In genomic region chr21:45959182-45959581, GRCh38 we compare ENCODE assay signal across 29 cellular contexts. TPM values are rescaled to one million over a fixed set of nuclear protein-coding genes. Genes with fewer than 3 reads are reported as not detected.
DNase-seq lines count a peak whose midpoint lies in the region; ATAC-seq, FAIRE-seq and TF ChIP-seq lines count a peak whose summit lies in the region.
"Had no signal": no experiment of that assay in that cellular context is flagged by ENCODE, and none has a peak within 500 bp of the region (broad histone marks: within the 10 kb centered on the region; RNA-seq: fewer than 3 reads in every experiment).

No MANE protein-coding gene starts in this region.

- ATAC-seq in heart right ventricle (no peak), left ventricle myocardium superior (no peak), pancreas (no peak), HG02884 (IDR thresholded peaks at IDR 0.05; ENCODE audit: unreplicated experiment) (no peak), GM19397 (IDR thresholded peaks at IDR 0.05; ENCODE audit: unreplicated experiment) (no peak)
- ATAC-seq: foreskin keratinocyte, left colon had no signal

- TF ChIP-seq EP300 in sigmoid colon (IDR thresholded peaks at IDR 0.05), result no peak

- H3K4me3 ChIP-seq in heart right ventricle (no peak overlapping the region), coronary artery (no peak overlapping the region), sigmoid colon (no peak overlapping the region), vagina (no peak overlapping the region), pancreas (no peak overlapping the region)
- H3K4me3 ChIP-seq: breast epithelium, MG63, SJSA1, smooth muscle cell had no signal

- peaks cover 0 to 2% (median 0%) of the 10 kb centered on the region in 11 donors for H3K9me3 ChIP-seq in heart right ventricle
- no peaks in the 10 kb centered on the region for H3K9me3 ChIP-seq in sigmoid colon
- H3K9me3 ChIP-seq in vagina, result no peaks in the 10 kb centered on the region
- H3K9me3 ChIP-seq in pancreas, result no peaks in the 10 kb centered on the region
- H3K9me3 ChIP-seq: neutrophil had no signal

- TF ChIP-seq CTCF in heart right ventricle (IDR thresholded peaks at IDR 0.05) (no peak), coronary artery (IDR thresholded peaks at IDR 0.05) (no peak), sigmoid colon (IDR thresholded peaks at IDR 0.05) (no peak), vagina (IDR thresholded peaks at IDR 0.05) (no peak), pancreas (IDR thresholded peaks at IDR 0.05) (no peak)

- peak overlapping the region in 9 of 10 donors; percentile 27 to 77 (median 66) for H3K27ac ChIP-seq in heart right ventricle
- H3K27ac ChIP-seq in coronary artery, result peak overlapping the region; percentile 80 to 89
- peak overlapping the region; percentile 28 to 51 (median 49) for H3K27ac ChIP-seq in sigmoid colon
- H3K27ac ChIP-seq in vagina, result peak overlapping the region; percentile 74
- H3K27ac ChIP-seq in pancreas, result no peak overlapping the region
- H3K27ac ChIP-seq: foreskin keratinocyte, neutrophil, SJSA1 had no signal

- H3K36me3 ChIP-seq in heart right ventricle (no peaks in the 10 kb centered on the region), sigmoid colon (no peaks in the 10 kb centered on the region), vagina (no peaks in the 10 kb centered on the region), pancreas (no peaks in the 10 kb centered on the region)
- H3K36me3 ChIP-seq: breast epithelium, MG63, neutrophil, SJSA1 had no signal

- TF ChIP-seq POLR2A in sigmoid colon (IDR thresholded peaks at IDR 0.05) (no peak), vagina (IDR thresholded peaks at IDR 0.05) (no peak)

- DNase-seq in heart right ventricle, result no peak
- DNase-seq in left ventricle myocardium superior, result no peak
- DNase-seq in coronary artery (ENCODE audit: low spot score), result no peak
- DNase-seq in sigmoid colon, result peak; percentile 26
- no peak for DNase-seq in vagina (ENCODE audit: extremely low spot score in 2 of 2)
- no peak for DNase-seq in pancreas
- DNase-seq: 8988T; activated CD4-positive, alpha-beta T cell treated with anti-CD3 and anti-CD28 coated beads, Interleukin-2, amount 10 ng/mL, durations not matched to agents 7 days and 5 days; activated naive CD4-positive, alpha-beta T cell treated with anti-CD3 and anti-CD28 coated beads for 36 hours; amniotic stem cell; effector memory CD4-positive, alpha-beta T cell; foreskin keratinocyte; HCEC 1CT; hippocampal formation; KBM-7; left colon; MG63; naive B cell; NCI-H2029 treated with DMSO at 0.1 percent for 48 hours; NCI-H2227 treated with DMSO at 0.1 percent for 48 hours; NCI-H748 treated with DMSO at 0.1 percent for 48 hours; stimulated activated CD4-positive, alpha-beta T cell treated with anti-CD3 and anti-CD28 coated beads, Interleukin-2, amount 100 ng/mL, for 24 hours had no signal

- no peak for FAIRE-seq in pancreas (lab: Jason Lieb, UNC)
- FAIRE-seq: colon had no signal

- WGBS in heart right ventricle, 2 donors, result 73% methylated on average over 5 of the region's 5 CpGs
- 51 to 57% methylated on average over 5 of the region's 5 CpGs for WGBS in sigmoid colon, 2 donors
- 49 to 59% methylated on average over 5 of the region's 5 CpGs for WGBS in pancreas, 2 donors

- intact Hi-C loops in heart right ventricle (cut with DNase I) (no loop called here), left ventricle myocardium superior (cut with micrococcal nuclease) (no loop called here), sigmoid colon (cut with DNase I) (no loop called here), vagina (cut with DNase I) (no loop called here), pancreas (cut with DNase I) (no loop called here)

- peaks cover 2 to 37% (median 21%) of the 10 kb centered on the region in 9 donors for H3K4me1 ChIP-seq in heart right ventricle
- H3K4me1 ChIP-seq in sigmoid colon, result peaks cover 0 to 21% (median 7%) of the 10 kb centered on the region in 4 donors
- peaks cover 36% of the 10 kb centered on the region for H3K4me1 ChIP-seq in vagina
- no peaks in the 10 kb centered on the region for H3K4me1 ChIP-seq in pancreas
- H3K4me1 ChIP-seq: foreskin keratinocyte, SJSA1 had no signal

- H3K27me3 ChIP-seq in heart right ventricle (no peaks in the 10 kb centered on the region), sigmoid colon (no peaks in the 10 kb centered on the region), vagina (no peaks in the 10 kb centered on the region), pancreas (no peaks in the 10 kb centered on the region)
- H3K27me3 ChIP-seq: breast epithelium, MG63, SJSA1 had no signal

RNA-seq across cellular contexts. Expression of gene COL6A1, which starts 22.4 kb away (rescaled TPM):
- total RNA-seq in heart right ventricle (100 to 1,000 TPM in 5 of 10 donors, 10 to 100 TPM in 5; 71.9 to 260 (median 100) TPM), left ventricle myocardium superior (188 TPM), sigmoid colon (1,000 to 10,000 TPM in 2 of 4 donors, 100 to 1,000 TPM in 2; 622 to 1,755 (median 1,184) TPM), vagina (520 TPM), pancreas (100 to 1,000 TPM in 1 of 6 donors, 10 to 100 TPM in 5; 22.9 to 101 (median 41.9) TPM)
- polyA plus RNA-seq in heart right ventricle (100 to 1,000 TPM; 209 to 388 TPM), sigmoid colon (100 to 1,000 TPM in 1 of 3 donors, 10 to 100 TPM in 2; 14.3 to 131 (median 28.2) TPM), pancreas (100 to 1,000 TPM in 1 of 2 donors, 10 to 100 TPM in 1; 97.4 to 131 TPM)

Comparison
In these comparisons a context has a peak if more than half of its experiments do, and no peak if none do; other contexts are left out.
1. H3K27ac ChIP-seq: peak in heart right ventricle (9 of 10), coronary artery (2 of 2), sigmoid colon (4 of 4) and vagina (single experiment); none in pancreas (0 of 4).